ENCODE assay signal across 8 cellular contexts in the genomic region with DNA sequence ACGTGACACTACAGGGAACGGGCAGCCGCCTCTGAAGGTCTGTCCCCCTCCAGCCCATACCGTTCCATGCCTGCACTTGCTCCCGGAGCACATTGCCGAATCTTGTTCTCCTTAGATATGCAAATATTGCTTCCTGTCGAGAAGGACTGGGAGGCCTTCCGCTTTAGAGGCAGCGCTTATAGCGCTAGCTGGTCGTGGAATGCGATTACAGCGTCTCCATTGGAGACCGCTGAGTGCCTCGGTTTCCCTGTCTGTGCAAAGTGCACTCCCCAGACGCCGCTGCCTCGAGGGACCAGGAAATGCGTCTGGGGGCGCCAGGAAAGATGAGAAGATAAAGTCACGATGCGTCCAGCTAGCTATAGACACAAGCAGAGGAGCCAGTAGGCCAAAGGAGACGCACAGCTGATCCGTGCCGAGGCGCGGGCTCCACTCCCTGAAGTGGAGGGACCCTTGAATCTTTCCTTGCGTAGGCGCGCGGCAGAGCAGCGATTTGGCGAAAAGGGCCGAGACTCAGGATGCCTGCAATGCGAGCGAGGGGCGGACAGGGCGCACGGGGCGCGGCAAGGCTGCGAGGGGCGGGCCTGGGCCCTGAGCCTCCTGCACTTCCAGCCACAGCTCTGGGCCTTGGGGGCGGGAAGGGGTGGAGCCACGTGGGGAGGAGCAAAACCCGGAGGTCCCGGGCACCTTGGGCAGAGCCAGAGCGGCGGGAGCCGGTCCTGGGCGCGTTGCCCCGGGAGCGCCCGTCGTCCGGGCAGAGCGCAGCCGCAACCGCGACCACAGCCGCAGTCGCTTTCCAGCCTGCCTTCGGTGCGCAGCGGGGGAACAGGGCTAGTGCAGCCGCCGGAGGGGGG. TPM values are rescaled to one million over a fixed set of nuclear protein-coding genes. Genes with fewer than 3 reads are reported as not detected.
DNase-seq lines count a peak whose midpoint lies in the region; ATAC-seq and TF ChIP-seq lines count a peak whose summit lies in the region.

Gene RASSF10, plus strand, starts transcription at position 692 of the 851 bp plus-strand sequence. CDS start 261 bp downstream, outside the sequence.

- no peaks in the 10 kb centered on the region for H4K20me1 ChIP-seq in neural cell (ENCODE audit: insufficient read depth)

- peaks cover 49% of the 10 kb centered on the region for H3K27me3 ChIP-seq in neural cell (ENCODE audit: insufficient read depth, low read depth, low read length)

- H3K4me2 ChIP-seq in neural cell (ENCODE audit: low read length): peak within 1 kb of the TSS; percentile 4

- DNase-seq in DMS 273 treated with DMSO at 0.1 percent for 48 hours (lab: John Stamatoyannopoulos, UW) (peak; percentile 22), T-helper 17 cell (no peak), fibroblast of pulmonary artery (ENCODE audit: low read depth) (peak; percentile 6), KBM-7 (no peak)
- DNase-seq in activated naive CD4-positive, alpha-beta T cell treated with Interleukin-2 at 50 U/mL for 16 hours: no peak

- H2AFZ ChIP-seq in neural cell (ENCODE audit: low read depth, low read length): no peak within 1 kb of the TSS

- no peaks in the 10 kb centered on the region for H3F3A ChIP-seq in neural cell (ENCODE audit: insufficient read depth, low read length, poor library complexity, severe bottlenecking)

- peaks cover 10% of the 10 kb centered on the region for H3K4me1 Mint-ChIP-seq in T-helper 17 cell

- ATAC-seq in HG03108 (IDR thresholded peaks at IDR 0.05; ENCODE audit: unreplicated experiment) (peak; percentile 51), T-helper 17 cell (no peak), GM21717 (IDR thresholded peaks at IDR 0.05; ENCODE audit: unreplicated experiment) (no peak)

- H3K27ac Mint-ChIP-seq in T-helper 17 cell: no peak within 1 kb of the TSS

- no peak for TF ChIP-seq CTCF in fibroblast of pulmonary artery (IDR thresholded peaks at IDR 0.05; ENCODE audit: low read length, missing control alignments)
- no peak for TF ChIP-seq CTCF in neural cell (IDR thresholded peaks at IDR 0.05; ENCODE audit: poor library complexity, severe bottlenecking)

- no peaks in the 10 kb centered on the region for H3K9me2 ChIP-seq in neural cell (ENCODE audit: insufficient read depth, low read length)

- H3K4me3 Mint-ChIP-seq in T-helper 17 cell: peak within 1 kb of the TSS; percentile 73

- H3K9ac ChIP-seq in neural cell (ENCODE audit: low read length): peak within 1 kb of the TSS; percentile 40

- H3K4me3 ChIP-seq in fibroblast of pulmonary artery (replicated peaks; ENCODE audit: low read depth, low read length) (no peak within 1 kb of the TSS), neural cell (ENCODE audit: low read length) (peak within 1 kb of the TSS; percentile 72)

- H3K27me3 Mint-ChIP-seq in T-helper 17 cell: peaks cover 82% of the 10 kb centered on the region

- in situ Hi-C loops in KBM-7 (cut with MboI; ENCODE audit: low pct_unique_long_range_greater_than_20kb, low sequenced_read_pairs): no loop called here

- H3K9me3 ChIP-seq in T-helper 17 cell (ENCODE audit: control insufficient read depth, low read length, poor library complexity, severe bottlenecking): no peaks in the 10 kb centered on the region
- no peaks in the 10 kb centered on the region for H3K9me3 ChIP-seq in neural cell (ENCODE audit: low read length)

- H3K79me2 ChIP-seq in neural cell (replicated peaks; ENCODE audit: insufficient read depth, low read length): no peaks in the 10 kb centered on the region

- no peaks in the 10 kb centered on the region for H3K36me3 ChIP-seq in neural cell (ENCODE audit: insufficient read depth, low read length)

- H3K36me3 Mint-ChIP-seq in T-helper 17 cell (ENCODE audit: low read depth): peaks cover 3% of the 10 kb centered on the region

- TF ChIP-seq RAD21 in neural cell (conservative IDR thresholded peaks at IDR 0.05): no peak

- no peak within 1 kb of the TSS for H3K27ac ChIP-seq in neural cell (ENCODE audit: low read length)

- TF ChIP-seq EP300 in neural cell (conservative IDR thresholded peaks at IDR 0.05; ENCODE audit: poor library complexity, severe bottlenecking): no peak

TF ChIP-seq in neural cell, 6 proteins besides CTCF, POLR2A, EP300 and RAD21:
- TF ChIP-seq EZH2 (IDR thresholded peaks at IDR 0.05; ENCODE audit: borderline replicate concordance, insufficient read depth, low read length, poor library complexity, severe bottlenecking) (no peak), POLR2AphosphoS5 (IDR thresholded peaks at IDR 0.05) (no peak), MXI1 (conservative IDR thresholded peaks at IDR 0.05; ENCODE audit: poor library complexity, severe bottlenecking) (no peak), TAF1 (IDR thresholded peaks at IDR 0.05; ENCODE audit: low read depth) (no peak), SMC3 (conservative IDR thresholded peaks at IDR 0.05; ENCODE audit: poor library complexity) (no peak)
- TF ChIP-seq, protein P1, sequence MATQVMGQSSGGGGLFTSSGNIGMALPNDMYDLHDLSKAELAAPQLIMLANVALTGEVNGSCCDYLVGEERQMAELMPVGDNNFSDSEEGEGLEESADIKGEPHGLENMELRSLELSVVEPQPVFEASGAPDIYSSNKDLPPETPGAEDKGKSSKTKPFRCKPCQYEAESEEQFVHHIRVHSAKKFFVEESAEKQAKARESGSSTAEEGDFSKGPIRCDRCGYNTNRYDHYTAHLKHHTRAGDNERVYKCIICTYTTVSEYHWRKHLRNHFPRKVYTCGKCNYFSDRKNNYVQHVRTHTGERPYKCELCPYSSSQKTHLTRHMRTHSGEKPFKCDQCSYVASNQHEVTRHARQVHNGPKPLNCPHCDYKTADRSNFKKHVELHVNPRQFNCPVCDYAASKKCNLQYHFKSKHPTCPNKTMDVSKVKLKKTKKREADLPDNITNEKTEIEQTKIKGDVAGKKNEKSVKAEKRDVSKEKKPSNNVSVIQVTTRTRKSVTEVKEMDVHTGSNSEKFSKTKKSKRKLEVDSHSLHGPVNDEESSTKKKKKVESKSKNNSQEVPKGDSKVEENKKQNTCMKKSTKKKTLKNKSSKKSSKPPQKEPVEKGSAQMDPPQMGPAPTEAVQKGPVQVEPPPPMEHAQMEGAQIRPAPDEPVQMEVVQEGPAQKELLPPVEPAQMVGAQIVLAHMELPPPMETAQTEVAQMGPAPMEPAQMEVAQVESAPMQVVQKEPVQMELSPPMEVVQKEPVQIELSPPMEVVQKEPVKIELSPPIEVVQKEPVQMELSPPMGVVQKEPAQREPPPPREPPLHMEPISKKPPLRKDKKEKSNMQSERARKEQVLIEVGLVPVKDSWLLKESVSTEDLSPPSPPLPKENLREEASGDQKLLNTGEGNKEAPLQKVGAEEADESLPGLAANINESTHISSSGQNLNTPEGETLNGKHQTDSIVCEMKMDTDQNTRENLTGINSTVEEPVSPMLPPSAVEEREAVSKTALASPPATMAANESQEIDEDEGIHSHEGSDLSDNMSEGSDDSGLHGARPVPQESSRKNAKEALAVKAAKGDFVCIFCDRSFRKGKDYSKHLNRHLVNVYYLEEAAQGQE (IDR thresholded peaks at IDR 0.05; ENCODE audit: borderline replicate concordance): no peak

RNA-seq across cellular contexts. Expression of gene RASSF10, which starts in this region (rescaled TPM):
- not detected for total RNA-seq in T-helper 17 cell
- polyA plus RNA-seq in neural cell: 0.34 TPM in 1 of 2 replicates, not detected in the other
- 0.24 and 0.35 TPM in 2 replicates for polyA minus RNA-seq in neural cell

Comparison
In these comparisons a context has a peak if more than half of its experiments do, and no peak if none do; other contexts are left out.
1. DNase-seq: peak in DMS 273 treated with DMSO at 0.1 percent for 48 hours (single experiment) and fibroblast of pulmonary artery (single experiment); none in T-helper 17 cell (0 of 3), KBM-7 (single experiment) and activated naive CD4-positive, alpha-beta T cell treated with Interleukin-2 at 50 U/mL for 16 hours (single experiment).